In genomic region chr1:183620311-183620710, GRCh38 we compare ENCODE assay signal across 21 cellular contexts. TPM values are rescaled to one million over a fixed set of nuclear protein-coding genes. Genes with fewer than 3 reads are reported as not detected.
DNase-seq lines count a peak whose midpoint lies in the region; ATAC-seq, FAIRE-seq and TF ChIP-seq lines count a peak whose summit lies in the region.
"Had no signal": no experiment of that assay in that cellular context is flagged by ENCODE, and none has a peak within 500 bp of the region (broad histone marks: within the 10 kb centered on the region; RNA-seq: fewer than 3 reads in every experiment).

No MANE protein-coding gene starts in this region.

- H3K4me2 ChIP-seq in keratinocyte (ENCODE audit: control insufficient read depth, extremely low read depth, insufficient read depth, low read depth, low read length): peak overlapping the region; percentile 51
- H3K4me2 ChIP-seq: BLaER1, KMS-11 had no signal

- H3K36me3 ChIP-seq in breast epithelium (no peaks in the 10 kb centered on the region), keratinocyte (ENCODE audit: control insufficient read depth in 2 of 2, extremely low read depth in 1 of 2, insufficient read depth in 2 of 2, low read length in 2 of 2) (no peaks in the 10 kb centered on the region)

- H3K27me3 ChIP-seq in breast epithelium: no peaks in the 10 kb centered on the region
- H3K27me3 ChIP-seq in keratinocyte (ENCODE audit: control insufficient read depth, extremely low read depth, insufficient read depth, low read length): no peaks in the 10 kb centered on the region
- H3K27me3 ChIP-seq: BLaER1 had no signal

- no peak for DNase-seq in MCF 10A (ENCODE audit: unreplicated experiment)
- no peak for DNase-seq in breast epithelium (ENCODE audit: low spot score in 2 of 2)
- no peak for DNase-seq in WTC11 (ENCODE audit: low spot score)
- DNase-seq in keratinocyte (ENCODE audit: low read depth, low spot score): no peak
- DNase-seq in omental fat pad (ENCODE audit: low spot score): no peak
- DNase-seq: DND-41, GDM1, NCI-H1048, NCI-H146, NCI-H2081 treated with DMSO at 0.1 percent for 48 hours, NCI-H510A treated with DMSO at 0.1 percent for 48 hours, NCI-H82, SHP77 treated with DMSO at 0.1 percent for 48 hours had no signal

- H4K20me1 ChIP-seq in keratinocyte (ENCODE audit: control insufficient read depth, extremely low read depth, insufficient read depth, low read length): no peaks in the 10 kb centered on the region
- H4K20me1 ChIP-seq: BLaER1 had no signal

- no peaks in the 10 kb centered on the region for H3K9me1 ChIP-seq in keratinocyte (ENCODE audit: control insufficient read depth, extremely low read depth, insufficient read depth, low read length)

- no peaks in the 10 kb centered on the region for H3K27me3 Mint-ChIP-seq in MCF 10A (ENCODE audit: insufficient read depth, unreplicated experiment)
- peaks cover 2% of the 10 kb centered on the region; the same call in 1 of the 2 replicates for H3K27me3 Mint-ChIP-seq in WTC11 (ENCODE audit: low read depth)
- no peaks in the 10 kb centered on the region for H3K27me3 Mint-ChIP-seq in stimulated activated memory B cell treated with anti-CD40 and anti-IgM and Interleukin-4, amounts not matched to agents 10 μg/mL and 1 μg/mL and 100 μg/mL, for 72 hours

- H3K27ac ChIP-seq in breast epithelium (no peak overlapping the region), keratinocyte (ENCODE audit: control insufficient read depth, insufficient read depth, low read length) (peak overlapping the region; percentile 59)
- H3K27ac ChIP-seq: BLaER1, KMS-11 had no signal

- no peak overlapping the region for H3K9ac ChIP-seq in keratinocyte (ENCODE audit: control insufficient read depth, extremely low read depth, insufficient read depth, low read length)
- H3K9ac ChIP-seq: BLaER1, KMS-11 had no signal

- TF ChIP-seq CTCF in MCF 10A (IDR thresholded peaks at IDR 0.05; ENCODE audit: unreplicated experiment) (no peak), breast epithelium (IDR thresholded peaks at IDR 0.05) (no peak), WTC11 (IDR thresholded peaks at IDR 0.05) (no peak), keratinocyte (optimal IDR thresholded peaks at IDR 0.05 in 1 of 3, IDR thresholded peaks at IDR 0.05 in 1 of 3, conservative IDR thresholded peaks at IDR 0.05 in 1 of 3; ENCODE audit: extremely low read depth in 1 of 3, insufficient read depth in 2 of 3, low read length in 3 of 3) (no peak), omental fat pad (IDR thresholded peaks at IDR 0.05) (no peak)

- ATAC-seq in WTC11: no peak
- no peak for ATAC-seq in HG03108 (IDR thresholded peaks at IDR 0.05; ENCODE audit: unreplicated experiment)
- no peak for ATAC-seq in stimulated activated memory B cell treated with anti-CD40 and anti-IgM and Interleukin-4, amounts not matched to agents 10 μg/mL and 1 μg/mL and 100 μg/mL, for 72 hours
- ATAC-seq in omental fat pad (ENCODE audit: low FRiP score): no peak

- no TSS peak for BruUV-seq in MCF 10A (replicated peaks; lab: Mats Ljungman, UMichigan)

- dilution Hi-C loops in keratinocyte (cut with MboI; ENCODE audit: extremely low pct_ligation_motif_present, low sequenced_read_pairs): no loop called here

- H3K4me1 Mint-ChIP-seq in MCF 10A (ENCODE audit: insufficient read depth, unreplicated experiment): peaks cover 45% of the 10 kb centered on the region
- peaks cover 48% of the 10 kb centered on the region for H3K4me1 Mint-ChIP-seq in WTC11
- peaks cover 17% of the 10 kb centered on the region for H3K4me1 Mint-ChIP-seq in stimulated activated memory B cell treated with anti-CD40 and anti-IgM and Interleukin-4, amounts not matched to agents 10 μg/mL and 1 μg/mL and 100 μg/mL, for 72 hours

- intact Hi-C loops in MCF 10A (cut with micrococcal nuclease): loop anchor here (5.0 kb wide), 1 partner anchor 658 kb away; no protein-coding TSS in a partner anchor
- intact Hi-C loops in breast epithelium (cut with DNase I; ENCODE audit: low total_unique reads): no loop called here

- H2AFZ ChIP-seq in keratinocyte (ENCODE audit: control insufficient read depth, low read length): no peak overlapping the region

- H3K36me3 Mint-ChIP-seq in MCF 10A (ENCODE audit: insufficient read depth, unreplicated experiment): peaks cover 31% of the 10 kb centered on the region
- no peaks in the 10 kb centered on the region; the same call in 1 of the 2 replicates for H3K36me3 Mint-ChIP-seq in WTC11
- H3K36me3 Mint-ChIP-seq in stimulated activated memory B cell treated with anti-CD40 and anti-IgM and Interleukin-4, amounts not matched to agents 10 μg/mL and 1 μg/mL and 100 μg/mL, for 72 hours: peaks cover 10% of the 10 kb centered on the region

- CTCF ChIA-PET in MCF 10A (lab: Yijun Ruan, JAX): interaction anchor here (0.8 to 3.4 kb wide), 7 partner anchors 9 to 340 kb away, joined by 3 to 24 read pairs (median 3); no protein-coding TSS in a partner anchor
- CTCF ChIA-PET in WTC11 (lab: Charles Lee): no interaction called here

- FAIRE-seq in keratinocyte (lab: Jason Lieb, UNC): no peak
- FAIRE-seq: GM12878, H1, RCC 7860 had no signal

- POLR2A ChIA-PET in MCF 10A (lab: Yijun Ruan, JAX) (interaction anchor here (0.6 to 6.8 kb wide), 14 partner anchors 9 to 1780 kb away, joined by 3 to 67 read pairs (median 4); partner anchors contain the start of genes ARPC5 and SMG7), WTC11 (lab: Charles Lee) (no interaction called here)

- H3K4me1 ChIP-seq in breast epithelium: no peaks in the 10 kb centered on the region
- H3K4me1 ChIP-seq in keratinocyte (ENCODE audit: control insufficient read depth, extremely low read depth, insufficient read depth, low read length): peaks cover 26% of the 10 kb centered on the region
- H3K4me1 ChIP-seq: BLaER1 had no signal

- H3K9me3 ChIP-seq in breast epithelium: no peaks in the 10 kb centered on the region
- no peaks in the 10 kb centered on the region for H3K9me3 ChIP-seq in keratinocyte (ENCODE audit: control insufficient read depth, low read depth, low read length)
- H3K9me3 ChIP-seq: BLaER1 had no signal

- no peak for TF ChIP-seq POLR2A in breast epithelium (IDR thresholded peaks at IDR 0.05)

- H3K4me3 ChIP-seq in breast epithelium (no peak overlapping the region), keratinocyte (ENCODE audit: control insufficient read depth in 2 of 3, extremely low read depth in 1 of 3, insufficient read depth in 2 of 3, low read depth in 1 of 3, low read length in 3 of 3) (no peak overlapping the region)
- H3K4me3 ChIP-seq: BLaER1, GM12878 had no signal

- H3K4me3 Mint-ChIP-seq in MCF 10A (ENCODE audit: unreplicated experiment) (no peak overlapping the region), WTC11 (no peak overlapping the region)
- no peak overlapping the region for H3K4me3 Mint-ChIP-seq in stimulated activated memory B cell treated with anti-CD40 and anti-IgM and Interleukin-4, amounts not matched to agents 10 μg/mL and 1 μg/mL and 100 μg/mL, for 72 hours

- no peaks in the 10 kb centered on the region for H3K79me2 ChIP-seq in keratinocyte (ENCODE audit: control insufficient read depth, insufficient read depth, low read length)

- H3K9me3 Mint-ChIP-seq in MCF 10A (ENCODE audit: unreplicated experiment) (no peaks in the 10 kb centered on the region), WTC11 (no peaks in the 10 kb centered on the region)
- H3K9me3 Mint-ChIP-seq in stimulated activated memory B cell treated with anti-CD40 and anti-IgM and Interleukin-4, amounts not matched to agents 10 μg/mL and 1 μg/mL and 100 μg/mL, for 72 hours: no peaks in the 10 kb centered on the region

- H3K27ac Mint-ChIP-seq in MCF 10A (ENCODE audit: low read depth, unreplicated experiment) (peak overlapping the region; percentile 78), WTC11 (peak overlapping the region; percentile 24; the same call in 1 of the 2 replicates)
- no peak overlapping the region for H3K27ac Mint-ChIP-seq in stimulated activated memory B cell treated with anti-CD40 and anti-IgM and Interleukin-4, amounts not matched to agents 10 μg/mL and 1 μg/mL and 100 μg/mL, for 72 hours

TF ChIP-seq in WTC11, 78 proteins besides CTCF, POLR2A, EP300 and RAD21 (continues in another document):
- TF ChIP-seq JUN (CRISPR knock-in tag; IDR thresholded peaks at IDR 0.05) (no peak), MXD4 (CRISPR knock-in tag; IDR thresholded peaks at IDR 0.05; ENCODE audit: borderline replicate concordance) (no peak)

RNA-seq across cellular contexts. Expression of gene ARPC5, which starts 15.3 kb away (rescaled TPM):
- total RNA-seq in MCF 10A (2022) (195 and 240 TPM in 2 replicates), breast epithelium (10 to 100 TPM; 60.8 to 80.8 (median 70.8) TPM), WTC11 (2021) (51.7 to 60.9 TPM (median 56.8 TPM) in 3 replicates), omental fat pad (10 to 100 TPM; 68.7 to 99.2 (median 90.2) TPM)
- polyA plus RNA-seq in keratinocyte: 146 to 255 TPM (median 184 TPM) in 3 replicates
- polyA plus RNA-seq in keratinocyte (2011; ENCODE audit: low read depth): 353 TPM
- polyA plus RNA-seq in keratinocyte (2011; cell fraction: cytosol; rRNA removed): 117 and 198 TPM in 2 replicates
- 67.3 and 79.7 TPM in 2 replicates for polyA plus RNA-seq in keratinocyte (2011; cell fraction: nucleus; rRNA removed)
- polyA plus RNA-seq in keratinocyte (2012; ENCODE audit: low replicate concordance): 164 and 231 TPM in 2 replicates
- polyA minus RNA-seq in keratinocyte: 45.8 to 71.8 TPM (median 53.7 TPM) in 3 replicates
- polyA minus RNA-seq in keratinocyte (2011; cell fraction: cytosol; rRNA and poly(A)+ RNA removed): 207 TPM
- polyA minus RNA-seq in keratinocyte (2011; cell fraction: nucleus; rRNA and poly(A)+ RNA removed): 39.7 and 64.8 TPM in 2 replicates

RNA-seq across cellular contexts. Expression of gene NCF2, which starts 30.1 kb away (rescaled TPM):
- total RNA-seq in MCF 10A (2022) (4.9 and 8.7 TPM in 2 replicates), breast epithelium (10 to 100 TPM in 2 of 3 donors, 1 to 10 TPM in 1; 4.6 to 45.0 (median 13.0) TPM), WTC11 (2021) (0.25 to 0.52 TPM (median 0.41 TPM) in 3 replicates), omental fat pad (10 to 100 TPM; 20.4 to 85.0 (median 44.4) TPM)
- polyA plus RNA-seq in keratinocyte: 8.3 to 12.6 TPM (median 9.2 TPM) in 3 replicates
- 63.3 TPM for polyA plus RNA-seq in keratinocyte (2011; ENCODE audit: low read depth)
- 10.0 and 12.3 TPM in 2 replicates for polyA plus RNA-seq in keratinocyte (2011; cell fraction: cytosol; rRNA removed)
- polyA plus RNA-seq in keratinocyte (2011; cell fraction: nucleus; rRNA removed): 13.1 and 17.8 TPM in 2 replicates
- polyA plus RNA-seq in keratinocyte (2012; ENCODE audit: low replicate concordance): 7.0 and 67.9 TPM in 2 replicates
- 5.3 to 21.6 TPM (median 7.5 TPM) in 3 replicates for polyA minus RNA-seq in keratinocyte
- 8.4 TPM for polyA minus RNA-seq in keratinocyte (2011; cell fraction: cytosol; rRNA and poly(A)+ RNA removed)
- polyA minus RNA-seq in keratinocyte (2011; cell fraction: nucleus; rRNA and poly(A)+ RNA removed): 6.8 and 9.6 TPM in 2 replicates
- total RNA-seq: H1 had no signal
- polyA plus RNA-seq: H1 had no signal

RNA-seq across cellular contexts. Expression of gene APOBEC4, which starts 32.8 kb away (rescaled TPM):
- total RNA-seq in MCF 10A (2022) (not detected in 2 replicates), breast epithelium (not detected), WTC11 (2021) (not detected in 3 replicates), omental fat pad (not detected)
- not detected in 3 replicates for polyA plus RNA-seq in keratinocyte
- polyA plus RNA-seq in keratinocyte (2011; ENCODE audit: low read depth): not detected
- not detected in 2 replicates for polyA plus RNA-seq in keratinocyte (2011; cell fraction: cytosol; rRNA removed)
- polyA plus RNA-seq in keratinocyte (2011; cell fraction: nucleus; rRNA removed): not detected in 2 replicates
- polyA plus RNA-seq in keratinocyte (2012; ENCODE audit: low replicate concordance): not detected in 2 replicates
- polyA minus RNA-seq in keratinocyte: not detected in 3 replicates
- not detected for polyA minus RNA-seq in keratinocyte (2011; cell fraction: cytosol; rRNA and poly(A)+ RNA removed)
- not detected in 2 replicates for polyA minus RNA-seq in keratinocyte (2011; cell fraction: nucleus; rRNA and poly(A)+ RNA removed)
- total RNA-seq: H1, M059J had no signal
- polyA plus RNA-seq: H1 had no signal
